In genomic region chr21:32519945-32520884, GRCh38 we compare ENCODE assay signal across 16 cellular contexts.
DNase-seq lines count a peak whose midpoint lies in the region; ATAC-seq and TF ChIP-seq lines count a peak whose summit lies in the region.
"Had no signal": no experiment of that assay in that cellular context is flagged by ENCODE, and none has a peak within 500 bp of the region (broad histone marks: within the 10 kb centered on the region; RNA-seq: fewer than 3 reads in every experiment).

No MANE protein-coding gene starts in this region.

- H4K20me1 ChIP-seq in BLaER1 treated with 17β-estradiol and CSF1 and Interleukin-3, amounts not matched to agents 10 nM and 100 nM: no peaks in the 10 kb centered on the region
- no peaks in the 10 kb centered on the region for H4K20me1 ChIP-seq in GM23338 (replicated peaks; ENCODE audit: insufficient read depth)

- no peaks in the 10 kb centered on the region for H3K9me3 Mint-ChIP-seq in activated T-helper 17 cell treated with anti-CD3 and anti-CD28 coated beads, Interleukin-2, amount 50 U/mL, for 72 hours
- no peaks in the 10 kb centered on the region for H3K9me3 Mint-ChIP-seq in activated T-helper 2 cell treated with anti-CD3 and anti-CD28 coated beads, Interferon-gamma antibody, Interleukin-2, Interleukin-4, amounts not matched to agents 10 μg/mL and 5 μg/mL and 100 μg/mL, durations not matched to agents 14 hours and 24 hours and 36 hours
- H3K9me3 Mint-ChIP-seq in GM23338: peaks cover 7% of the 10 kb centered on the region
- H3K9me3 Mint-ChIP-seq: activated CD4-positive, alpha-beta memory T cell treated with anti-CD3 and anti-CD28 coated beads, Interleukin-2, amount 10 ng/mL, durations not matched to agents 7 days and 5 days; central memory CD8-positive, alpha-beta T cell had no signal

- no peak overlapping the region for H3K4me3 Mint-ChIP-seq in activated T-helper 17 cell treated with anti-CD3 and anti-CD28 coated beads, Interleukin-2, amount 50 U/mL, for 72 hours
- H3K4me3 Mint-ChIP-seq in activated T-helper 2 cell treated with anti-CD3 and anti-CD28 coated beads, Interferon-gamma antibody, Interleukin-2, Interleukin-4, amounts not matched to agents 10 μg/mL and 5 μg/mL and 100 μg/mL, durations not matched to agents 14 hours and 24 hours and 36 hours (ENCODE audit: low read depth): no peak overlapping the region
- no peak overlapping the region for H3K4me3 Mint-ChIP-seq in GM23338
- H3K4me3 Mint-ChIP-seq: activated CD4-positive, alpha-beta memory T cell treated with anti-CD3 and anti-CD28 coated beads, Interleukin-2, amount 10 ng/mL, durations not matched to agents 7 days and 5 days; central memory CD8-positive, alpha-beta T cell had no signal

- H3K36me3 Mint-ChIP-seq in activated T-helper 17 cell treated with anti-CD3 and anti-CD28 coated beads, Interleukin-2, amount 50 U/mL, for 72 hours (ENCODE audit: low read depth): no peaks in the 10 kb centered on the region
- no peaks in the 10 kb centered on the region for H3K36me3 Mint-ChIP-seq in activated T-helper 2 cell treated with anti-CD3 and anti-CD28 coated beads, Interferon-gamma antibody, Interleukin-2, Interleukin-4, amounts not matched to agents 10 μg/mL and 5 μg/mL and 100 μg/mL, durations not matched to agents 14 hours and 24 hours and 36 hours (ENCODE audit: low read depth)
- H3K36me3 Mint-ChIP-seq in GM23338 (ENCODE audit: low read depth): no peaks in the 10 kb centered on the region; the same call in 2 of the 3 replicates

- no peak for TF ChIP-seq CTCF in prostate gland (IDR thresholded peaks at IDR 0.05)
- TF ChIP-seq CTCF in GM23338 (conservative IDR thresholded peaks at IDR 0.05; ENCODE audit: low read depth in 2 of 2): no peak

- peaks cover 0 to 28% (median 20%) of the 10 kb centered on the region in 10 experiments; a peak in 10 of 20 replicates for H3K4me1 ChIP-seq in BLaER1 treated with 17β-estradiol and CSF1 and Interleukin-3, amounts not matched to agents 10 nM and 100 nM
- peaks cover 3% of the 10 kb centered on the region for H3K4me1 ChIP-seq in prostate gland (replicated peaks)
- peaks cover 19% of the 10 kb centered on the region for H3K4me1 ChIP-seq in GM23338 (ENCODE audit: insufficient read depth)
- H3K4me1 ChIP-seq: testis had no signal

- intact Hi-C loops in prostate gland (cut with DNase I): no loop called here
- intact Hi-C loops in activated T-helper 2 cell treated with anti-CD3 and anti-CD28 coated beads, Interferon-gamma antibody, Interleukin-2, Interleukin-4, amounts not matched to agents 10 μg/mL and 5 μg/mL and 100 μg/mL, durations not matched to agents 14 hours and 24 hours and 36 hours (cut with micrococcal nuclease): no loop called here

- H3K4me1 Mint-ChIP-seq in activated T-helper 17 cell treated with anti-CD3 and anti-CD28 coated beads, Interleukin-2, amount 50 U/mL, for 72 hours: no peaks in the 10 kb centered on the region
- no peaks in the 10 kb centered on the region for H3K4me1 Mint-ChIP-seq in activated T-helper 2 cell treated with anti-CD3 and anti-CD28 coated beads, Interferon-gamma antibody, Interleukin-2, Interleukin-4, amounts not matched to agents 10 μg/mL and 5 μg/mL and 100 μg/mL, durations not matched to agents 14 hours and 24 hours and 36 hours (ENCODE audit: low read depth)
- H3K4me1 Mint-ChIP-seq in GM23338: peaks cover 26% of the 10 kb centered on the region
- H3K4me1 Mint-ChIP-seq: activated CD4-positive, alpha-beta memory T cell treated with anti-CD3 and anti-CD28 coated beads, Interleukin-2, amount 10 ng/mL, durations not matched to agents 7 days and 5 days had no signal

- no peak overlapping the region for H3K4me3 ChIP-seq in BLaER1 treated with 17β-estradiol and CSF1 and Interleukin-3, amounts not matched to agents 10 nM and 100 nM
- H3K4me3 ChIP-seq in prostate gland: no peak overlapping the region
- H3K4me3 ChIP-seq in GM23338: no peak overlapping the region
- H3K4me3 ChIP-seq: hepatocyte, testis had no signal

- no peaks in the 10 kb centered on the region for H3K79me2 ChIP-seq in GM23338 (replicated peaks; ENCODE audit: insufficient read depth)
- H3K79me2 ChIP-seq: hepatocyte had no signal

- TF ChIP-seq POLR2A in prostate gland (IDR thresholded peaks at IDR 0.05): no peak

- H3F3A ChIP-seq in GM23338 (replicated peaks; ENCODE audit: low read depth): peaks cover 15% of the 10 kb centered on the region

- DNase-seq in globus pallidus (ENCODE audit: low spot score): peak; percentile 18
- no peak for DNase-seq in prostate gland (ENCODE audit: low spot score)
- no peak for DNase-seq in activated T-helper 2 cell treated with anti-CD3 and anti-CD28 coated beads, Interferon-gamma antibody, Interleukin-2, Interleukin-4, amounts not matched to agents 10 μg/mL and 5 μg/mL and 100 μg/mL, durations not matched to agents 14 hours and 24 hours and 36 hours (ENCODE audit: low spot score)
- DNase-seq in NCI-H2227 (lab: John Stamatoyannopoulos, UW; ENCODE audit: unreplicated experiment): no peak
- DNase-seq in GM23338 (ENCODE audit: low spot score): no peak
- no peak for DNase-seq in NCI-H446 treated with DMSO at 0.1 percent for 48 hours (lab: John Stamatoyannopoulos, UW)
- DNase-seq: activated CD4-positive, alpha-beta memory T cell treated with anti-CD3 and anti-CD28 coated beads, Interleukin-2, amount 10 ng/mL, durations not matched to agents 7 days and 5 days; Kasumi-1; NCI-H1930; NCI-H748 treated with DMSO at 0.1 percent for 48 hours had no signal

- peaks cover 0 to 15% (median 5%) of the 10 kb centered on the region in 11 experiments; a peak in 9 of 22 replicates for H3K9me3 ChIP-seq in BLaER1 treated with 17β-estradiol and CSF1 and Interleukin-3, amounts not matched to agents 10 nM and 100 nM (replicated peaks in 1 of 11)
- H3K9me3 ChIP-seq in prostate gland: no peaks in the 10 kb centered on the region
- H3K9me3 ChIP-seq: testis had no signal

- no peaks in the 10 kb centered on the region for H3K27me3 Mint-ChIP-seq in activated T-helper 17 cell treated with anti-CD3 and anti-CD28 coated beads, Interleukin-2, amount 50 U/mL, for 72 hours
- H3K27me3 Mint-ChIP-seq in activated T-helper 2 cell treated with anti-CD3 and anti-CD28 coated beads, Interferon-gamma antibody, Interleukin-2, Interleukin-4, amounts not matched to agents 10 μg/mL and 5 μg/mL and 100 μg/mL, durations not matched to agents 14 hours and 24 hours and 36 hours (ENCODE audit: low read depth): no peaks in the 10 kb centered on the region
- H3K27me3 Mint-ChIP-seq in GM23338 (ENCODE audit: insufficient read depth, low read depth, poor library complexity): no peaks in the 10 kb centered on the region
- H3K27me3 Mint-ChIP-seq: activated CD4-positive, alpha-beta memory T cell treated with anti-CD3 and anti-CD28 coated beads, Interleukin-2, amount 10 ng/mL, durations not matched to agents 7 days and 5 days; central memory CD8-positive, alpha-beta T cell had no signal

- no peaks in the 10 kb centered on the region for H3K27me3 ChIP-seq in BLaER1 treated with 17β-estradiol and CSF1 and Interleukin-3, amounts not matched to agents 10 nM and 100 nM
- H3K27me3 ChIP-seq in prostate gland (replicated peaks; ENCODE audit: insufficient read depth) (no peaks in the 10 kb centered on the region), GM23338 (ENCODE audit: insufficient read depth) (no peaks in the 10 kb centered on the region)
- H3K27me3 ChIP-seq: hepatocyte, testis had no signal

- WGBS in prostate gland: 84% methylated on average over 12 of the region's 12 CpGs

- H3K9me2 ChIP-seq in GM23338 (ENCODE audit: insufficient read depth): 0 out of 2 replicates have a peak, but pooled peaks cover 5% of the 10 kb centered on the region

- H2AFZ ChIP-seq in GM23338: no peak overlapping the region
- H2AFZ ChIP-seq: hepatocyte had no signal

- peak overlapping the region; percentile 20 for H3K27ac Mint-ChIP-seq in activated T-helper 17 cell treated with anti-CD3 and anti-CD28 coated beads, Interleukin-2, amount 50 U/mL, for 72 hours
- H3K27ac Mint-ChIP-seq in activated T-helper 2 cell treated with anti-CD3 and anti-CD28 coated beads, Interferon-gamma antibody, Interleukin-2, Interleukin-4, amounts not matched to agents 10 μg/mL and 5 μg/mL and 100 μg/mL, durations not matched to agents 14 hours and 24 hours and 36 hours: no peak overlapping the region
- no peak overlapping the region for H3K27ac Mint-ChIP-seq in GM23338
- H3K27ac Mint-ChIP-seq: activated CD4-positive, alpha-beta memory T cell treated with anti-CD3 and anti-CD28 coated beads, Interleukin-2, amount 10 ng/mL, durations not matched to agents 7 days and 5 days had no signal

- no peak for ATAC-seq in activated T-helper 17 cell treated with anti-CD3 and anti-CD28 coated beads, Interleukin-2, amount 50 U/mL, for 72 hours (replicated peaks)
- no peak for ATAC-seq in GM23338
- ATAC-seq: HCT116 had no signal

- H3K27ac ChIP-seq in BLaER1 treated with 17β-estradiol and CSF1 and Interleukin-3, amounts not matched to agents 10 nM and 100 nM: peak overlapping the region in 5 of 11 experiments; percentile 14 to 56 (median 34); a peak in 6 of 22 replicates
- H3K27ac ChIP-seq in prostate gland (peak overlapping the region; percentile 44 to 55), GM23338 (ENCODE audit: low read depth) (no peak overlapping the region)
- H3K27ac ChIP-seq: hepatocyte had no signal

- H3K36me3 ChIP-seq in BLaER1 treated with 17β-estradiol and CSF1 and Interleukin-3, amounts not matched to agents 10 nM and 100 nM: no peaks in the 10 kb centered on the region
- H3K36me3 ChIP-seq in prostate gland (no peaks in the 10 kb centered on the region), GM23338 (ENCODE audit: insufficient read depth) (no peaks in the 10 kb centered on the region)

- no peak overlapping the region for H3K9ac ChIP-seq in BLaER1 treated with 17β-estradiol and CSF1 and Interleukin-3, amounts not matched to agents 10 nM and 100 nM

- peak overlapping the region in 6 of 11 experiments; percentile 3 to 31 (median 19); a peak in 5 of 22 replicates for H3K4me2 ChIP-seq in BLaER1 treated with 17β-estradiol and CSF1 and Interleukin-3, amounts not matched to agents 10 nM and 100 nM
- H3K4me2 ChIP-seq in GM23338: no peak overlapping the region
- H3K4me2 ChIP-seq: hepatocyte had no signal

TF ChIP-seq in GM23338, 12 proteins besides CTCF, POLR2A, EP300 and RAD21:
- TF ChIP-seq ETS1 (IDR thresholded peaks at IDR 0.05): no peak
- TF ChIP-seq POLR2AphosphoS5 (IDR thresholded peaks at IDR 0.05; ENCODE audit: low read depth): no peak
